ENCODE assay signal across 21 cellular contexts in genomic region chr2:144404621-144405312, GRCh38.
DNase-seq lines count a peak whose midpoint lies in the region; ATAC-seq and TF ChIP-seq lines count a peak whose summit lies in the region.
"Had no signal": no experiment of that assay in that cellular context is flagged by ENCODE, and none has a peak within 500 bp of the region (broad histone marks: within the 10 kb centered on the region; RNA-seq: fewer than 3 reads in every experiment).

No MANE protein-coding gene starts in this region.

- no peaks in the 10 kb centered on the region for H3K9me3 ChIP-seq in transverse colon
- H3K9me3 ChIP-seq: body of pancreas, colonic mucosa had no signal

- TF ChIP-seq CTCF in nephron (IDR thresholded peaks at IDR 0.05; ENCODE audit: unreplicated experiment in 3 of 3) (no peak), transverse colon (IDR thresholded peaks at IDR 0.05) (no peak)

- no peak overlapping the region for H3K4me3 ChIP-seq in transverse colon
- H3K4me3 ChIP-seq: body of pancreas, colonic mucosa, GM23248 had no signal

- TF ChIP-seq POLR2A in transverse colon (IDR thresholded peaks at IDR 0.05), result no peak

- H3K27me3 ChIP-seq in transverse colon, result no peaks in the 10 kb centered on the region
- H3K27me3 ChIP-seq: body of pancreas, colonic mucosa had no signal

- peak; percentile 32 for ATAC-seq in Right ventricle myocardium superior (ENCODE audit: poor library complexity)
- no peak for ATAC-seq in HG02610 (IDR thresholded peaks at IDR 0.05; ENCODE audit: unreplicated experiment)
- ATAC-seq: body of pancreas; PC-3; stimulated activated memory B cell treated with anti-CD40 and anti-IgM and Interleukin-4, amounts not matched to agents 10 μg/mL and 1 μg/mL and 100 μg/mL, for 72 hours had no signal

- DNase-seq in DMS 273 (lab: John Stamatoyannopoulos, UW; ENCODE audit: unreplicated experiment) (peak; percentile 39), DMS 273 treated with DMSO at 0.1 percent for 48 hours (lab: John Stamatoyannopoulos, UW) (no peak), Right ventricle myocardium superior (no peak), transverse colon (no peak), HEK293T (ENCODE audit: extremely low spot score) (no peak), G401 (ENCODE audit: low spot score) (no peak)
- DNase-seq: activated CD8-positive, alpha-beta memory T cell treated with anti-CD3 and anti-CD28 coated beads for 24 hours; activated T-cell treated with anti-CD3 and anti-CD28 coated beads, Interleukin-2, amount 50 U/mL, for 48 hours; body of pancreas; Calu3; colonic mucosa; GM23248; NCI-H146; NCI-H748 treated with DMSO at 0.1 percent for 48 hours; PC-3 had no signal

- H3K36me3 ChIP-seq in transverse colon, result peaks cover 0 to 1% (median 0%) of the 10 kb centered on the region in 4 donors
- H3K36me3 ChIP-seq: colonic mucosa had no signal

- CTCF ChIA-PET in HEK293T (lab: Yijun Ruan, JAX), result no interaction called here

- H3K27ac ChIP-seq in transverse colon, result peak overlapping the region; percentile 18 to 39 (median 32)
- H3K27ac ChIP-seq: 22Rv1, body of pancreas, colonic mucosa, GM23248 had no signal

- 81 to 92% methylated on average over 9 of the region's 9 CpGs for WGBS in transverse colon (ENCODE audit: low coverage in 1 of 2), 2 donors

- POLR2A ChIA-PET in HEK293T (lab: Yijun Ruan, JAX), result no interaction called here

- H3K27me3 Mint-ChIP-seq in nephron (ENCODE audit: low read depth), result no peaks in the 10 kb centered on the region
- H3K27me3 Mint-ChIP-seq: B cell; stimulated activated memory B cell treated with anti-CD40 and anti-IgM and Interleukin-4, amounts not matched to agents 10 μg/mL and 1 μg/mL and 100 μg/mL, for 72 hours had no signal

- peak overlapping the region in 2 of 3 experiments; percentile 43 to 89 for H3K4me3 Mint-ChIP-seq in nephron
- H3K4me3 Mint-ChIP-seq: activated naive CD4-positive, alpha-beta T cell treated with anti-CD3 and anti-CD28 coated beads, Interleukin-2, amount 50 U/mL, for 24 hours; B cell; stimulated activated memory B cell treated with anti-CD40 and anti-IgM and Interleukin-4, amounts not matched to agents 10 μg/mL and 1 μg/mL and 100 μg/mL, for 72 hours had no signal

- peak overlapping the region; percentile 58 to 88 (median 85) for H3K27ac Mint-ChIP-seq in nephron
- H3K27ac Mint-ChIP-seq: activated naive CD4-positive, alpha-beta T cell treated with anti-CD3 and anti-CD28 coated beads, Interleukin-2, amount 50 U/mL, for 24 hours; B cell had no signal

- TF ChIP-seq EP300 in transverse colon (IDR thresholded peaks at IDR 0.05; ENCODE audit: low read depth), result no peak

- no peaks in the 10 kb centered on the region for H3K9me3 Mint-ChIP-seq in nephron
- H3K9me3 Mint-ChIP-seq: activated naive CD4-positive, alpha-beta T cell treated with anti-CD3 and anti-CD28 coated beads, Interleukin-2, amount 50 U/mL, for 24 hours; stimulated activated memory B cell treated with anti-CD40 and anti-IgM and Interleukin-4, amounts not matched to agents 10 μg/mL and 1 μg/mL and 100 μg/mL, for 72 hours had no signal

- peaks cover 81% of the 10 kb centered on the region for H3K36me3 Mint-ChIP-seq in nephron (ENCODE audit: low read depth)
- H3K36me3 Mint-ChIP-seq: activated naive CD4-positive, alpha-beta T cell treated with anti-CD3 and anti-CD28 coated beads, Interleukin-2, amount 50 U/mL, for 24 hours had no signal

- peaks cover 0 to 12% (median 0%) of the 10 kb centered on the region in 4 donors for H3K4me1 ChIP-seq in transverse colon
- H3K4me1 ChIP-seq: body of pancreas, colonic mucosa had no signal

- in situ Hi-C loops in transverse colon (cut with MboI; ENCODE audit: low pct_ligation_motif_present in 1 of 4, low pct_unique_long_range_greater_than_20kb in 1 of 4, low sequenced_read_pairs in 3 of 4), result no loop called here
- in situ Hi-C loops in G401 (cut with HindIII; ENCODE audit: low sequenced_read_pairs), result no loop called here

- intact Hi-C loops in Right ventricle myocardium superior (cut with DNase I), result no loop called here
- intact Hi-C loops in transverse colon (cut with DNase I; ENCODE audit: low total_unique reads), result no loop called here

- H3K4me1 Mint-ChIP-seq in nephron, result peaks cover 44% of the 10 kb centered on the region
- H3K4me1 Mint-ChIP-seq: activated naive CD4-positive, alpha-beta T cell treated with anti-CD3 and anti-CD28 coated beads, Interleukin-2, amount 50 U/mL, for 24 hours had no signal

TF ChIP-seq in HEK293T, 16 proteins besides CTCF, POLR2A, EP300 and RAD21:
- TF ChIP-seq PKNOX1 (IDR thresholded peaks at IDR 0.05) (no peak), L3MBTL2 (conservative IDR thresholded peaks at IDR 0.05) (no peak), CTBP1 (IDR thresholded peaks at IDR 0.05; ENCODE audit: borderline replicate concordance) (no peak), NFRKB (IDR thresholded peaks at IDR 0.05) (no peak), ELF4 (IDR thresholded peaks at IDR 0.05) (no peak), ARNT (IDR thresholded peaks at IDR 0.05) (no peak), FOXM1 (IDR thresholded peaks at IDR 0.05; ENCODE audit: borderline replicate concordance) (no peak), BHLHE40 (IDR thresholded peaks at IDR 0.05; ENCODE audit: borderline replicate concordance) (no peak), FOXA1 (IDR thresholded peaks at IDR 0.05) (no peak), HDGF (IDR thresholded peaks at IDR 0.05; ENCODE audit: borderline replicate concordance) (no peak), LEF1 (IDR thresholded peaks at IDR 0.05; ENCODE audit: borderline replicate concordance) (no peak), TARDBP (IDR thresholded peaks at IDR 0.05) (no peak), FOXK2 (IDR thresholded peaks at IDR 0.05) (no peak), SUZ12 (IDR thresholded peaks at IDR 0.05) (no peak), ZNF384 (IDR thresholded peaks at IDR 0.05) (no peak), SP1 (IDR thresholded peaks at IDR 0.05) (no peak)
